37 cellular contexts compared by ENCODE assay signal in genomic region chr2:211117026-211117425, GRCh38.
"Had no signal": no experiment of that assay in that cellular context is flagged by ENCODE, and none has a peak within 500 bp of the region (broad histone marks: within the 10 kb centered on the region; RNA-seq: fewer than 3 reads in every experiment).

No MANE protein-coding gene starts in this region.

- FAIRE-seq: TTC549 had no signal

- H3K27ac ChIP-seq: ascending aorta, body of pancreas, brain microvascular endothelial cell, breast epithelium, WERI-Rb-1 had no signal

- H3K4me3 ChIP-seq: ascending aorta, body of pancreas, breast epithelium had no signal

- H3K36me3 ChIP-seq: ascending aorta, brain microvascular endothelial cell, breast epithelium, WERI-Rb-1 had no signal

- DNase-seq: activated CD4-positive, alpha-beta memory T cell treated with anti-CD3 and anti-CD28 coated beads, Interleukin-2, amount 10 ng/mL, durations not matched to agents 7 days and 5 days; activated CD4-positive, alpha-beta T cell treated with anti-CD3 and anti-CD28 coated beads for 1 hour; activated CD4-positive, alpha-beta T cell treated with anti-CD3 and anti-CD28 coated beads for 36 hours; activated CD4-positive, alpha-beta T cell treated with anti-CD3 and anti-CD28 coated beads for 48 hours; activated CD4-positive, alpha-beta T cell treated with anti-CD3 and anti-CD28 coated beads, Interleukin-2, amount 10 ng/mL, durations not matched to agents 7 days and 5 days; activated CD4-positive, alpha-beta T cell treated with anti-CD3 and anti-CD28 coated beads, Interleukin-2, amount 50 U/mL, for 48 hours; activated CD4-positive, CD25-positive, alpha-beta regulatory T cell; activated CD8-positive, alpha-beta memory T cell treated with anti-CD3 and anti-CD28 coated beads for 24 hours; activated CD8-positive, alpha-beta memory T cell treated with anti-CD3 and anti-CD28 coated beads, Interleukin-2, amount 10 ng/mL, durations not matched to agents 7 days and 5 days; activated CD8-positive, alpha-beta T cell treated with anti-CD3 and anti-CD28 coated beads, Interleukin-2, amount 10 ng/mL, durations not matched to agents 7 days and 5 days; activated effector memory CD4-positive, alpha-beta T cell treated with anti-CD3 and anti-CD28 coated beads, Interleukin-2, amount 50 U/mL, for 16 hours; activated gamma-delta T cell treated with Interleukin-2 at 50 U/mL for 16 hours; activated naive CD4-positive, alpha-beta T cell; activated naive CD4-positive, alpha-beta T cell treated with anti-CD3 and anti-CD28 coated beads for 36 hours; activated naive CD4-positive, alpha-beta T cell treated with anti-CD3 and anti-CD28 coated beads, Interleukin-2, amount 50 U/mL, for 16 hours; activated naive CD8-positive, alpha-beta T cell treated with anti-CD3 and anti-CD28 coated beads for 36 hours; activated T-cell treated with anti-CD3 and anti-CD28 coated beads for 4 hours; activated T-cell treated with anti-CD3 and anti-CD28 coated beads, Interleukin-2, amount 50 U/mL, for 1 hour; activated T-cell treated with anti-CD3 and anti-CD28 coated beads, Interleukin-2, amount 50 U/mL, for 4 hours; activated T-cell treated with anti-CD3 and anti-CD28 coated beads, Interleukin-2, amount 50 U/mL, for 72 hours; amygdala; anterior cingulate cortex; body of pancreas; brain microvascular endothelial cell; central memory CD4-positive, alpha-beta T cell; SW 1271; T-helper 1 cell; T-helper 2 cell; T-helper 9 cell; WERI-Rb-1 had no signal

- ATAC-seq: activated CD4-positive, alpha-beta T cell treated with anti-CD3 and anti-CD28 coated beads for 36 hours; activated CD4-positive, CD25-positive, alpha-beta regulatory T cell treated with anti-CD3 and anti-CD28 coated beads, Interleukin-2, amount 50 U/mL, for 24 hours; activated CD8-positive, alpha-beta memory T cell treated with anti-CD3 and anti-CD28 coated beads, Interleukin-2, amount 10 ng/mL, durations not matched to agents 7 days and 5 days; activated CD8-positive, alpha-beta T cell treated with anti-CD3 and anti-CD28 coated beads, Interleukin-2, amount 10 ng/mL, durations not matched to agents 7 days and 5 days; activated naive CD4-positive, alpha-beta T cell treated with anti-CD3 and anti-CD28 coated beads, Interleukin-2, amount 50 U/mL, for 72 hours; activated T-cell treated with anti-CD3 and anti-CD28 coated beads, Interleukin-2, amount 50 U/mL, for 4 hours; activated T-cell treated with anti-CD3 and anti-CD28 coated beads, Interleukin-2, amount 50 U/mL, for 72 hours; activated T-helper 17 cell treated with anti-CD3 and anti-CD28 coated beads, Interleukin-2, amount 50 U/mL, for 72 hours; body of pancreas; WTC11 had no signal

- H3K9me3 ChIP-seq: ascending aorta, body of pancreas, breast epithelium had no signal

- H3K4me1 ChIP-seq: ascending aorta, breast epithelium had no signal

- H3K27me3 ChIP-seq: ascending aorta, body of pancreas, brain microvascular endothelial cell, breast epithelium had no signal
